In genomic region chr19:45640849-45641273, GRCh38 we compare ENCODE assay signal across 1 cellular context.
TF ChIP-seq lines count a peak whose summit lies in the region.

No MANE protein-coding gene starts in this region.

TF ChIP-seq in H1, 55 proteins besides CTCF, POLR2A, EP300 and RAD21:
- no peak for TF ChIP-seq BACH1 (IDR thresholded peaks at IDR 0.05; ENCODE audit: low read length)
- peak; percentile 61 for TF ChIP-seq SP1 (IDR thresholded peaks at IDR 0.05; ENCODE audit: low read depth, low read length)
